Comparison of ENCODE assay signal across 1 cellular context in genomic region chr16:27109666-27110523, GRCh38.
TF ChIP-seq lines count a peak whose summit lies in the region.

No MANE protein-coding gene starts in this region.

TF ChIP-seq in HepG2, 621 proteins besides CTCF, POLR2A, EP300 and RAD21 (continued from another document):
- TF ChIP-seq BHLHE40 (IDR thresholded peaks at IDR 0.05; ENCODE audit: low read length) = peak; percentile 22; the same call in 1 of the 2 replicates
